9 cellular contexts compared by ENCODE assay signal in the genomic region with DNA sequence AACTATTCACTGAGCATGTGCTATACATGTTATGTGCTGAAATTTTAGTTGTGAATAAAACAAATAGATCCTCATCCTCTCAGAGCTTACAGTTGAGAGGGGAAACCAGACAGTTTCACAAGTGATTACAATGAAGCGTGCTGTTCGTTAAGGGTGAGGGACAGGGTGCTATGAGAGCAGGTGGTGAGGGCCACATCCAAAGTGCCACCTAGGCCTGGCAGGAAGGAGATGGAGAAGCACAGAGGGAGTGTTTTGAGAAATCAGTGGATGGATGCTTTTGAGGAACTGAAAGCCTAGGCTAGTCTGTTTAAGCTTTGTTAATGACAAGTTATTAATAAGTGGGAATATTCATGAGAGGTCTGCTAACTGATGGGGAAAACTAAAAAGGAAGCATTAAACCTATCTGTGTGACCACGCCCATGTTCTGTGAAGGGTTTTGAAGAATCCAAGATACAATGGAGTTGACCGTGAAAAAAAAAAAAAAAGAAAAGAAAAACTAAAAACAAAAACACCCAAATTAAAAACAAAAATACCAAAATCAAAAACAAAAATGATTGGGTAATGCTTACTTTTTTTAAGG. TPM values are rescaled to one million over a fixed set of nuclear protein-coding genes. Genes with fewer than 3 reads are reported as not detected.
DNase-seq lines count a peak whose midpoint lies in the region; ATAC-seq and TF ChIP-seq lines count a peak whose summit lies in the region.
"Had no signal": no experiment of that assay in that cellular context is flagged by ENCODE, and none has a peak within 500 bp of the region (broad histone marks: within the 10 kb centered on the region; RNA-seq: fewer than 3 reads in every experiment).

No MANE protein-coding gene starts in this region.

- no peaks in the 10 kb centered on the region for H3K79me1 ChIP-seq in trophoblast cell (ENCODE audit: low read length)

- no peaks in the 10 kb centered on the region for H3K79me2 ChIP-seq in trophoblast cell (ENCODE audit: control insufficient read depth, insufficient read depth, low read length, poor library complexity)

- no peaks in the 10 kb centered on the region for H3K9me3 Mint-ChIP-seq in mesothelial cell of epicardium

- H3K9me3 ChIP-seq in trophoblast cell (ENCODE audit: insufficient read depth, low read depth, low read length): no peaks in the 10 kb centered on the region

- H3K18ac ChIP-seq in trophoblast cell (ENCODE audit: low read length): no peak overlapping the region

- DNase-seq in NAMALWA (ENCODE audit: low spot score): peak; percentile 75
- DNase-seq in mesothelial cell of epicardium (ENCODE audit: low spot score in 2 of 2, unreplicated experiment in 2 of 2): no peak
- no peak for DNase-seq in NCI-H2171 (lab: John Stamatoyannopoulos, UW)
- no peak for DNase-seq in trophoblast cell
- DNase-seq in NCI-H1048 (lab: John Stamatoyannopoulos, UW): no peak
- DNase-seq: NCI-H1417 treated with DMSO at 0.1 percent for 48 hours had no signal

- peak overlapping the region; percentile 55 for H3K27ac Mint-ChIP-seq in mesothelial cell of epicardium

- no peak overlapping the region for H2BK5ac ChIP-seq in trophoblast cell (ENCODE audit: low read depth, low read length, poor library complexity)

- no peak overlapping the region for H4K12ac ChIP-seq in trophoblast cell (ENCODE audit: low read depth, low read length)

- H2BK12ac ChIP-seq in trophoblast cell (ENCODE audit: low read length): no peak overlapping the region

- WGBS in trophoblast cell (ENCODE audit: extremely low coverage, insufficient coverage, insufficient read length): no CpG with 5 or more reads among the region's 4 CpGs

- H3K9ac ChIP-seq in trophoblast cell (ENCODE audit: low read length): no peak overlapping the region

- TF ChIP-seq CTCF in mesothelial cell of epicardium (IDR thresholded peaks at IDR 0.05; ENCODE audit: unreplicated experiment): no peak

- H3K4me3 ChIP-seq in trophoblast cell (ENCODE audit: low read depth, low read length): no peak overlapping the region

- H3K27me3 ChIP-seq in trophoblast cell (ENCODE audit: insufficient read depth, low read length): no peaks in the 10 kb centered on the region

- H3K27ac ChIP-seq in trophoblast cell (ENCODE audit: low read depth, low read length): no peak overlapping the region

- no peak overlapping the region for H2AFZ ChIP-seq in trophoblast cell (ENCODE audit: insufficient read depth, low read length, poor library complexity)

- no peak overlapping the region for H3K23ac ChIP-seq in trophoblast cell (ENCODE audit: low read length)

- no peak overlapping the region for H4K91ac ChIP-seq in trophoblast cell (ENCODE audit: low read depth, low read length)

- no peak overlapping the region for H2BK120ac ChIP-seq in trophoblast cell (ENCODE audit: insufficient read depth, low read length, poor library complexity)

- no peak overlapping the region for H3K4me2 ChIP-seq in trophoblast cell (ENCODE audit: low read length)

- H3K14ac ChIP-seq in trophoblast cell (ENCODE audit: low read length): no peak overlapping the region

- no peaks in the 10 kb centered on the region for H3K36me3 Mint-ChIP-seq in mesothelial cell of epicardium

- no peaks in the 10 kb centered on the region for H3K36me3 ChIP-seq in trophoblast cell (ENCODE audit: control insufficient read depth in 1 of 2, insufficient read depth in 2 of 2, low read length in 2 of 2)

- no peak overlapping the region for H4K8ac ChIP-seq in trophoblast cell (ENCODE audit: low read depth, low read length)

- peaks cover 0 to 2% of the 10 kb centered on the region in 2 experiments for H3K4me1 ChIP-seq in trophoblast cell (ENCODE audit: control insufficient read depth in 1 of 2, insufficient read depth in 2 of 2, low read length in 2 of 2)

- H3K27me3 Mint-ChIP-seq in mesothelial cell of epicardium (ENCODE audit: low read depth): peaks cover 5% of the 10 kb centered on the region

- peaks cover 32% of the 10 kb centered on the region for H3K4me1 Mint-ChIP-seq in mesothelial cell of epicardium

- no peak overlapping the region for H3K4ac ChIP-seq in trophoblast cell (ENCODE audit: low read depth, low read length)

- H3K4me3 Mint-ChIP-seq in mesothelial cell of epicardium: no peak overlapping the region

- ATAC-seq in GM19023 (IDR thresholded peaks at IDR 0.05; ENCODE audit: unreplicated experiment) (peak; percentile 69), HG02610 (IDR thresholded peaks at IDR 0.05; ENCODE audit: unreplicated experiment) (peak; percentile 63)
- ATAC-seq: activated CD4-positive, CD25-positive, alpha-beta regulatory T cell treated with anti-CD3 and anti-CD28 coated beads, Interleukin-2, amount 50 U/mL, for 24 hours had no signal

- no peak overlapping the region for H2AK5ac ChIP-seq in trophoblast cell (ENCODE audit: low read length)

RNA-seq across cellular contexts. Expression of gene MCTP2, which starts 7.3 kb away (rescaled TPM):
- total RNA-seq in mesothelial cell of epicardium: 11.9 to 13.3 TPM (median 12.8 TPM) in 3 replicates
- 3.0 and 3.3 TPM in 2 replicates for polyA plus RNA-seq in trophoblast cell (2013)
